8 cellular contexts compared by ENCODE assay signal in the genomic region with DNA sequence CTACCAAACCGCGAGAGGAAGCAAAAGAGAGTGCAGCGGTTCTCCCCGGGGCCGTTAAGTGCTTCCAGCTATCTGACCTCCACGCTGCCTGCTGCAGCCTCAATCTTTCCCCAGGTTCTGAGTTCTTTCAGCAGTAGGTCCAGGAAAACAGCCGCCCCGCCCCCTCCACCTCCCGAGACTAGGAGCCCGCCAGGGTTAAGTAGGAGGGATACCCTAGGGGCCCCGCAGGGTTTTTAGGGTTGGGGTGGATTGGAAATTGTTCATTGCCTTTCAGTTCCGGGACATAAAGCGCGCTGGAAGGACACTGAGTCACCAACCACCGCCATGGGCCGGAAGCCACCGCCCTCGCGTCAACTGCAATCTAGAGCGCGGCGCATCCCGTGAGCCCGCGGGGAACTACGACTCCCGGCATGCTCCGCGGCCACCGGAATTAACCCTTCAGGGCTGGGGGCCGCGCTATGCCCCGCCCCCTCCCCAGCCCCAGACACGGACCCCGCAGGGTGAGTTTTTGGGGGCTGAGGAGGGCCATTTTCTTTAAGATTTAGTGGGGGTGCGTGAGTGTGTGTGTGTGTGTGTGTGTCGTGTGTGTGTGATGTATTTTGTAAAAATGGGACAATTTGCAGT. TPM values are rescaled to one million over a fixed set of nuclear protein-coding genes. Genes with fewer than 3 reads are reported as not detected.
DNase-seq lines count a peak whose midpoint lies in the region; ATAC-seq and TF ChIP-seq lines count a peak whose summit lies in the region.

A gene (plus strand): TSS at position 456 of the 624 bp plus-strand sequence. CDS start 1,332 bp downstream, outside the sequence.

- ATAC-seq in GM18498 (IDR thresholded peaks at IDR 0.05; ENCODE audit: unreplicated experiment) (peak; percentile 88), HG02885 (IDR thresholded peaks at IDR 0.05; ENCODE audit: poor library complexity, unreplicated experiment) (peak; percentile 91), left ventricle myocardium superior (peak; percentile 96), psoas muscle (peak; percentile 94 to 97 (median 96))

- TF ChIP-seq CTCF in psoas muscle (IDR thresholded peaks at IDR 0.05), result no peak

- peak within 1 kb of the TSS; percentile 90 for H3K27ac ChIP-seq in psoas muscle
- peak within 1 kb of the TSS; percentile 85 for H3K27ac ChIP-seq in urinary bladder (ENCODE audit: low read depth)

- DNase-seq in NCI-H1694 treated with DMSO at 0.1 percent for 48 hours (lab: John Stamatoyannopoulos, UW), result peak; percentile 71
- DNase-seq in amniotic stem cell (lab: John Stamatoyannopoulos, UW), result peak; percentile 91
- DNase-seq in left ventricle myocardium superior, result peak; percentile 97
- DNase-seq in psoas muscle, result peak; percentile 96 to 97

- H3K36me3 ChIP-seq in psoas muscle (ENCODE audit: insufficient read depth in 1 of 2, low read depth in 1 of 2) (peaks cover 0 to 12% of the 10 kb centered on the region in 2 donors), urinary bladder (ENCODE audit: insufficient read depth) (no peaks in the 10 kb centered on the region)

- H3K4me3 Mint-ChIP-seq in T-helper 1 cell treated with Interleukin-12 subunit alpha and Interleukin-12 subunit beta and Interleukin-4 antibody, amounts not matched to agents 30 μg/mL and 1 μg/mL, for 36 hours, result peak within 1 kb of the TSS; percentile 90

- H3K36me3 Mint-ChIP-seq in T-helper 1 cell treated with Interleukin-12 subunit alpha and Interleukin-12 subunit beta and Interleukin-4 antibody, amounts not matched to agents 30 μg/mL and 1 μg/mL, for 36 hours (ENCODE audit: low read depth), result peaks cover 7% of the 10 kb centered on the region

- H3K27me3 ChIP-seq in psoas muscle (ENCODE audit: insufficient read depth in 3 of 3, low read length in 2 of 3), result no peaks in the 10 kb centered on the region

- H3K9me3 ChIP-seq in psoas muscle, result no peaks in the 10 kb centered on the region

- H3K9me3 Mint-ChIP-seq in T-helper 1 cell treated with Interleukin-12 subunit alpha and Interleukin-12 subunit beta and Interleukin-4 antibody, amounts not matched to agents 30 μg/mL and 1 μg/mL, for 36 hours, result no peaks in the 10 kb centered on the region

- 0% methylated on average over 36 to 37 of the region's 37 CpGs for whole genome bisulfite sequencing in psoas muscle, 3 donors
- under 1% methylated on average over 37 of the region's 37 CpGs for WGBS in urinary bladder

- H3K4me1 ChIP-seq in psoas muscle (peaks cover 25% of the 10 kb centered on the region), urinary bladder (ENCODE audit: insufficient read depth) (peaks cover 1% of the 10 kb centered on the region)

- intact Hi-C loops in left ventricle myocardium superior (cut with micrococcal nuclease), result no loop called here
- intact Hi-C loops in psoas muscle (cut with DNase I), result loop anchor here in 1 of 2 donors (2.0 kb wide), 1 partner anchor 37 kb away; a partner anchor contains a TSS

- peak within 1 kb of the TSS; percentile 100 for H3K27ac Mint-ChIP-seq in T-helper 1 cell treated with Interleukin-12 subunit alpha and Interleukin-12 subunit beta and Interleukin-4 antibody, amounts not matched to agents 30 μg/mL and 1 μg/mL, for 36 hours

- H3K27me3 Mint-ChIP-seq in T-helper 1 cell treated with Interleukin-12 subunit alpha and Interleukin-12 subunit beta and Interleukin-4 antibody, amounts not matched to agents 30 μg/mL and 1 μg/mL, for 36 hours (ENCODE audit: low read depth), result no peaks in the 10 kb centered on the region

- H3K4me3 ChIP-seq in psoas muscle (peak within 1 kb of the TSS; percentile 75), urinary bladder (ENCODE audit: low read depth, low read length) (peak within 1 kb of the TSS; percentile 52)

- H3K4me1 Mint-ChIP-seq in T-helper 1 cell treated with Interleukin-12 subunit alpha and Interleukin-12 subunit beta and Interleukin-4 antibody, amounts not matched to agents 30 μg/mL and 1 μg/mL, for 36 hours (ENCODE audit: low read depth), result peaks cover 37% of the 10 kb centered on the region

RNA-seq across cellular contexts. Expression of the gene that starts here (rescaled TPM):
- total RNA-seq in left ventricle myocardium superior, result 41.4 TPM
- 1,000 to 10,000 TPM in 1 of 4 donors, 100 to 1,000 TPM in 3; 113 to 2,222 (median 606) TPM for total RNA-seq in psoas muscle
- 100 to 1,000 TPM; 151 to 786 (median 413) TPM for polyA plus RNA-seq in psoas muscle
- 65.3 TPM for total RNA-seq in urinary bladder
- polyA plus RNA-seq in urinary bladder, result 32.4 TPM

Comparison
In these comparisons a context has a peak if more than half of its experiments do, and no peak if none do; other contexts are left out.
1. Peak in every context shown above with its lines: DNase-seq, ATAC-seq, H3K4me3 ChIP-seq and H3K27ac ChIP-seq.